In genomic region chr10:52268790-52269189, GRCh38 we compare ENCODE assay signal across 22 cellular contexts.
"Had no signal": no experiment of that assay in that cellular context is flagged by ENCODE, and none has a peak within 500 bp of the region (broad histone marks: within the 10 kb centered on the region; RNA-seq: fewer than 3 reads in every experiment).

No MANE protein-coding gene starts in this region.

- H3K9me3 Mint-ChIP-seq: T-cell had no signal

- H3K4me3 ChIP-seq: MG63 had no signal

- H3K4me3 Mint-ChIP-seq: T-cell had no signal

- H3K9me3 ChIP-seq: MG63, SK-N-SH had no signal

- H3K27ac ChIP-seq: HL-60 had no signal

- DNase-seq: KBM-7, MG63, NCI-H1092, NCI-H1105 treated with DMSO at 0.1 percent for 48 hours, NCI-H1417 treated with DMSO at 0.1 percent for 48 hours, NCI-H146, NCI-H1694 treated with DMSO at 0.1 percent for 48 hours, NCI-H1930, NCI-H2081, NCI-H2171, NCI-H226, NCI-H446, NCI-H510A, NCI-H524 treated with DMSO at 0.1 percent for 48 hours, NCI-H69, NCI-H774, RPMI8226, SHP77, SK-N-SH, SW 1271, T-cell had no signal

- H3K27ac Mint-ChIP-seq: T-cell had no signal

- H3K4me1 Mint-ChIP-seq: T-cell had no signal

- H3K36me3 Mint-ChIP-seq: T-cell had no signal

- ATAC-seq: T-cell had no signal

- H3K36me3 ChIP-seq: MG63 had no signal

- H3K27me3 ChIP-seq: MG63 had no signal
